In genomic region chr16:67162439-67163163, GRCh38 we compare ENCODE assay signal across 1 cellular context.
TF ChIP-seq lines count a peak whose summit lies in the region.

No MANE protein-coding gene starts in this region.

TF ChIP-seq in GM12878, 131 proteins besides CTCF, POLR2A, EP300 and RAD21:
- TF ChIP-seq ASH2L (IDR thresholded peaks at IDR 0.05; ENCODE audit: borderline replicate concordance, low read depth) = no peak
- peak; percentile 65; the same call in 1 of the 2 replicates for TF ChIP-seq CREB1 (IDR thresholded peaks at IDR 0.05; ENCODE audit: low read depth)
- TF ChIP-seq, protein P1, sequence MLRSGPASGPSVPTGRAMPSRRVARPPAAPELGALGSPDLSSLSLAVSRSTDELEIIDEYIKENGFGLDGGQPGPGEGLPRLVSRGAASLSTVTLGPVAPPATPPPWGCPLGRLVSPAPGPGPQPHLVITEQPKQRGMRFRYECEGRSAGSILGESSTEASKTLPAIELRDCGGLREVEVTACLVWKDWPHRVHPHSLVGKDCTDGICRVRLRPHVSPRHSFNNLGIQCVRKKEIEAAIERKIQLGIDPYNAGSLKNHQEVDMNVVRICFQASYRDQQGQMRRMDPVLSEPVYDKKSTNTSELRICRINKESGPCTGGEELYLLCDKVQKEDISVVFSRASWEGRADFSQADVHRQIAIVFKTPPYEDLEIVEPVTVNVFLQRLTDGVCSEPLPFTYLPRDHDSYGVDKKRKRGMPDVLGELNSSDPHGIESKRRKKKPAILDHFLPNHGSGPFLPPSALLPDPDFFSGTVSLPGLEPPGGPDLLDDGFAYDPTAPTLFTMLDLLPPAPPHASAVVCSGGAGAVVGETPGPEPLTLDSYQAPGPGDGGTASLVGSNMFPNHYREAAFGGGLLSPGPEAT (IDR thresholded peaks at IDR 0.05; ENCODE audit: low read depth) = no peak
- peak; percentile 97 for TF ChIP-seq RFX5 (IDR thresholded peaks at IDR 0.05; ENCODE audit: low read depth, low read length)
- no peak for TF ChIP-seq ZNF592 (IDR thresholded peaks at IDR 0.05)
TF ChIP-seq in GM12878: peak in this region for 2.
